Comparison of ENCODE assay signal across 16 cellular contexts in genomic region chr13:62388515-62388914, GRCh38.
DNase-seq lines count a peak whose midpoint lies in the region; ATAC-seq and TF ChIP-seq lines count a peak whose summit lies in the region.
"Had no signal": no experiment of that assay in that cellular context is flagged by ENCODE, and none has a peak within 500 bp of the region (broad histone marks: within the 10 kb centered on the region; RNA-seq: fewer than 3 reads in every experiment).

No MANE protein-coding gene starts in this region.

- ATAC-seq in SK-N-SH treated with all-trans-retinoic acid at 6 μM for 48 hours = no peak

- H3K36me3 ChIP-seq in SK-N-SH (replicated peaks in 1 of 2; ENCODE audit: control insufficient read depth in 1 of 2, insufficient read depth in 2 of 2, low read length in 1 of 2) = no peaks in the 10 kb centered on the region
- H3K36me3 ChIP-seq in SU-DHL-6 (ENCODE audit: low read length) = no peaks in the 10 kb centered on the region

- no peaks in the 10 kb centered on the region for H3K9me2 ChIP-seq in SK-N-SH
- no peaks in the 10 kb centered on the region for H3K9me2 ChIP-seq in SU-DHL-6 (replicated peaks; ENCODE audit: insufficient read depth, low read length)

- POLR2A ChIA-PET in SK-N-SH (lab: Yijun Ruan, JAX) (no interaction called here), HEK293T (lab: Yijun Ruan, JAX) (no interaction called here)

- H3K9ac ChIP-seq in SK-N-SH (no peak overlapping the region), SU-DHL-6 (ENCODE audit: low read length) (no peak overlapping the region)

- TF ChIP-seq RAD21 in SK-N-SH (IDR thresholded peaks at IDR 0.05; ENCODE audit: low read length) = no peak

- H2AFZ ChIP-seq in SK-N-SH (ENCODE audit: low read depth) (no peak overlapping the region), SU-DHL-6 (ENCODE audit: low read depth, low read length, severe bottlenecking) (peak overlapping the region; percentile 12)

- DNase-seq in SK-N-SH (no peak), HEK293T (ENCODE audit: extremely low spot score) (no peak), pons (ENCODE audit: low spot score) (no peak), EL (no peak)
- DNase-seq in stimulated activated CD4-positive, alpha-beta T cell treated with anti-CD3 and anti-CD28 coated beads, Interleukin-2, amount 100 ng/mL, for 24 hours = no peak
- DNase-seq: C1 segment of cervical spinal cord; Calu3; CD4-positive, alpha-beta memory T cell; COR-L47; DMS53; DMS79 treated with DMSO at 0.1 percent for 48 hours; H7; HCEC 1CT; HFFc6 had no signal

- TF ChIP-seq CTCF in SK-N-SH (IDR thresholded peaks at IDR 0.05) = no peak
- TF ChIP-seq CTCF in SU-DHL-6 (IDR thresholded peaks at IDR 0.05; ENCODE audit: insufficient read depth, low read length, poor library complexity, severe bottlenecking) = no peak

- CTCF ChIA-PET in SK-N-SH (lab: Yijun Ruan, JAX) = no interaction called here
- CTCF ChIA-PET in HEK293T (lab: Yijun Ruan, JAX) = interaction anchor here (0.6 to 1.7 kb wide), 2 partner anchors 31 to 1230 kb away, joined by 4 read pairs; no protein-coding TSS in a partner anchor

- 50% methylated on average over 2 of the region's 2 CpGs for WGBS in SK-N-SH (ENCODE audit: low lambda C conversion rate)

- H3K27ac ChIP-seq in SK-N-SH (ENCODE audit: low read depth in 2 of 2, low read length in 1 of 2) = no peak overlapping the region
- H3K27ac ChIP-seq in SU-DHL-6 (ENCODE audit: low read depth, low read length) = no peak overlapping the region

- no peak overlapping the region for H3K4me2 ChIP-seq in SK-N-SH
- no peak overlapping the region for H3K4me2 ChIP-seq in SU-DHL-6 (ENCODE audit: low read depth, low read length, poor library complexity, severe bottlenecking)

- no peaks in the 10 kb centered on the region for H3K27me3 ChIP-seq in SK-N-SH (ENCODE audit: insufficient read depth)
- H3K27me3 ChIP-seq in SU-DHL-6 (ENCODE audit: low read length) = no peaks in the 10 kb centered on the region

- H3K9me3 ChIP-seq in SK-N-SH (no peaks in the 10 kb centered on the region), SU-DHL-6 (ENCODE audit: insufficient read depth, low read length) (no peaks in the 10 kb centered on the region)

- H3F3A ChIP-seq in SK-N-SH (replicated peaks; ENCODE audit: insufficient read depth) = no peaks in the 10 kb centered on the region
- H3F3A ChIP-seq in SU-DHL-6 (ENCODE audit: insufficient read depth) = no peaks in the 10 kb centered on the region

- no peaks in the 10 kb centered on the region for H3K79me2 ChIP-seq in SK-N-SH (ENCODE audit: insufficient read depth)
- H3K79me2 ChIP-seq in SU-DHL-6 (ENCODE audit: insufficient read depth, low read length) = no peaks in the 10 kb centered on the region

- no peaks in the 10 kb centered on the region; a peak in 1 of 4 replicates for H3K4me1 ChIP-seq in SK-N-SH (ENCODE audit: control insufficient read depth in 1 of 2, insufficient read depth in 2 of 2, low read depth in 1 of 2, low read length in 1 of 2)

- TF ChIP-seq EP300 in SK-N-SH (IDR thresholded peaks at IDR 0.05; ENCODE audit: borderline replicate concordance in 1 of 2, low read depth in 1 of 2, low read length in 1 of 2) = peak in 1 of 2 experiments; percentile 28; a peak in 1 of 4 replicates

- H4K20me1 ChIP-seq in SK-N-SH (ENCODE audit: insufficient read depth) (no peaks in the 10 kb centered on the region), SU-DHL-6 (ENCODE audit: low read depth, low read length) (no peaks in the 10 kb centered on the region)

- no peak overlapping the region for H3K4me3 ChIP-seq in SK-N-SH (ENCODE audit: low read depth in 2 of 2, low read length in 1 of 2)
- H3K4me3 ChIP-seq in SU-DHL-6 (ENCODE audit: insufficient read depth, low read length, poor library complexity, severe bottlenecking) = no peak overlapping the region

TF ChIP-seq in SK-N-SH, 30 proteins besides CTCF, POLR2A, EP300 and RAD21:
- TF ChIP-seq, protein P1, sequence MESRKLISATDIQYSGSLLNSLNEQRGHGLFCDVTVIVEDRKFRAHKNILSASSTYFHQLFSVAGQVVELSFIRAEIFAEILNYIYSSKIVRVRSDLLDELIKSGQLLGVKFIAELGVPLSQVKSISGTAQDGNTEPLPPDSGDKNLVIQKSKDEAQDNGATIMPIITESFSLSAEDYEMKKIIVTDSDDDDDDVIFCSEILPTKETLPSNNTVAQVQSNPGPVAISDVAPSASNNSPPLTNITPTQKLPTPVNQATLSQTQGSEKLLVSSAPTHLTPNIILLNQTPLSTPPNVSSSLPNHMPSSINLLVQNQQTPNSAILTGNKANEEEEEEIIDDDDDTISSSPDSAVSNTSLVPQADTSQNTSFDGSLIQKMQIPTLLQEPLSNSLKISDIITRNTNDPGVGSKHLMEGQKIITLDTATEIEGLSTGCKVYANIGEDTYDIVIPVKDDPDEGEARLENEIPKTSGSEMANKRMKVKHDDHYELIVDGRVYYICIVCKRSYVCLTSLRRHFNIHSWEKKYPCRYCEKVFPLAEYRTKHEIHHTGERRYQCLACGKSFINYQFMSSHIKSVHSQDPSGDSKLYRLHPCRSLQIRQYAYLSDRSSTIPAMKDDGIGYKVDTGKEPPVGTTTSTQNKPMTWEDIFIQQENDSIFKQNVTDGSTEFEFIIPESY (IDR thresholded peaks at IDR 0.05; ENCODE audit: borderline replicate concordance, low read depth) = no peak
- TF ChIP-seq CHD2 (IDR thresholded peaks at IDR 0.05; ENCODE audit: low read length, partially characterized antibody) = no peak
- TF ChIP-seq GATA2 (CRISPR knock-in tag; IDR thresholded peaks at IDR 0.05) = peak; percentile 28; the same call in 1 of the 2 replicates

TF ChIP-seq in SK-N-SH treated with all-trans-retinoic acid at 6 μM for 48 hours, 23 proteins besides CTCF, POLR2A, EP300 and RAD21 (continues in another document):
- TF ChIP-seq ZFP3 (CRISPR knock-in tag; IDR thresholded peaks at IDR 0.05) (no peak), PPARA (CRISPR knock-in tag; IDR thresholded peaks at IDR 0.05; ENCODE audit: borderline replicate concordance) (no peak), ZFP30 (CRISPR knock-in tag; IDR thresholded peaks at IDR 0.05) (no peak), POU6F1 (CRISPR knock-in tag; IDR thresholded peaks at IDR 0.05; ENCODE audit: borderline replicate concordance, low read depth) (no peak)
- TF ChIP-seq, protein P2, sequence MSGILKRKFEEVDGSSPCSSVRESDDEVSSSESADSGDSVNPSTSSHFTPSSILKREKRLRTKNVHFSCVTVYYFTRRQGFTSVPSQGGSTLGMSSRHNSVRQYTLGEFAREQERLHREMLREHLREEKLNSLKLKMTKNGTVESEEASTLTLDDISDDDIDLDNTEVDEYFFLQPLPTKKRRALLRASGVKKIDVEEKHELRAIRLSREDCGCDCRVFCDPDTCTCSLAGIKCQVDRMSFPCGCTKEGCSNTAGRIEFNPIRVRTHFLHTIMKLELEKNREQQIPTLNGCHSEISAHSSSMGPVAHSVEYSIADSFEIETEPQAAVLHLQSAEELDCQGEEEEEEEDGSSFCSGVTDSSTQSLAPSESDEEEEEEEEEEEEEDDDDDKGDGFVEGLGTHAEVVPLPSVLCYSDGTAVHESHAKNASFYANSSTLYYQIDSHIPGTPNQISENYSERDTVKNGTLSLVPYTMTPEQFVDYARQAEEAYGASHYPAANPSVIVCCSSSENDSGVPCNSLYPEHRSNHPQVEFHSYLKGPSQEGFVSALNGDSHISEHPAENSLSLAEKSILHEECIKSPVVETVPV (CRISPR knock-in tag; IDR thresholded peaks at IDR 0.05) = no peak

TF ChIP-seq in HEK293T, 16 proteins besides CTCF, POLR2A, EP300 and RAD21:
- TF ChIP-seq FOXM1 (IDR thresholded peaks at IDR 0.05; ENCODE audit: borderline replicate concordance) (no peak; the same call in 1 of the 2 replicates), LEF1 (IDR thresholded peaks at IDR 0.05; ENCODE audit: borderline replicate concordance) (no peak), HDGF (IDR thresholded peaks at IDR 0.05; ENCODE audit: borderline replicate concordance) (no peak), CTBP1 (IDR thresholded peaks at IDR 0.05; ENCODE audit: borderline replicate concordance) (no peak), L3MBTL2 (conservative IDR thresholded peaks at IDR 0.05) (no peak), PKNOX1 (IDR thresholded peaks at IDR 0.05) (peak; percentile 57), ELF4 (IDR thresholded peaks at IDR 0.05) (no peak)
